Comparison of ENCODE assay signal across 31 cellular contexts in genomic region chr15:62855085-62855476, GRCh38.
"Had no signal": no experiment of that assay in that cellular context is flagged by ENCODE, and none has a peak within 500 bp of the region (broad histone marks: within the 10 kb centered on the region; RNA-seq: fewer than 3 reads in every experiment).

No MANE protein-coding gene starts in this region.

- ATAC-seq: naive thymus-derived CD8-positive, alpha-beta T cell; psoas muscle; right cardiac atrium; sciatic nerve; stimulated activated memory B cell treated with anti-CD40 and anti-IgM and Interleukin-4, amounts not matched to agents 10 μg/mL and 1 μg/mL and 100 μg/mL, for 72 hours; stimulated activated naive CD8-positive, alpha-beta T cell treated with anti-CD3 and anti-CD28 coated beads, Interleukin-15, amount 100 ng/mL, for 72 hours; stimulated activated naive CD8-positive, alpha-beta T cell treated with anti-CD3 and anti-CD28 coated beads, Interleukin-15, Interleukin-2, amounts not matched to agents 100 U/mL and 50 U/mL, for 24 hours had no signal

- H3K4me3 Mint-ChIP-seq: naive thymus-derived CD8-positive, alpha-beta T cell; nephron; neural progenitor cell; stimulated activated memory B cell treated with anti-CD40 and anti-IgM and Interleukin-4, amounts not matched to agents 10 μg/mL and 1 μg/mL and 100 μg/mL, for 72 hours; stimulated activated naive CD8-positive, alpha-beta T cell treated with anti-CD3 and anti-CD28 coated beads, Interleukin-15, amount 100 ng/mL, for 72 hours had no signal

- H2AFZ ChIP-seq: neural progenitor cell, parathyroid adenoma had no signal

- H3K36me3 Mint-ChIP-seq: naive thymus-derived CD8-positive, alpha-beta T cell; neural progenitor cell; stimulated activated memory B cell treated with anti-CD40 and anti-IgM and Interleukin-4, amounts not matched to agents 10 μg/mL and 1 μg/mL and 100 μg/mL, for 72 hours had no signal

- FAIRE-seq: urothelium cell line had no signal

- H3K9ac ChIP-seq: neural progenitor cell, parathyroid adenoma had no signal

- H3K27ac Mint-ChIP-seq: naive thymus-derived CD8-positive, alpha-beta T cell; nephron; neural progenitor cell; progenitor cell of endocrine pancreas; stimulated activated memory B cell treated with anti-CD40 and anti-IgM and Interleukin-4, amounts not matched to agents 10 μg/mL and 1 μg/mL and 100 μg/mL, for 72 hours; stimulated activated naive CD8-positive, alpha-beta T cell treated with anti-CD3 and anti-CD28 coated beads, Interleukin-15, amount 100 ng/mL, for 72 hours had no signal

- DNase-seq: naive thymus-derived CD8-positive, alpha-beta T cell; occipital lobe; ovary; posterior cingulate gyrus; psoas muscle; right cardiac atrium; spleen; stimulated activated CD4-positive, alpha-beta T cell treated with anti-CD3 and anti-CD28 coated beads, Interleukin-12 subunit alpha, Interleukin-12 subunit beta, amount 100 ng/mL, for 4 hours; stimulated activated CD4-positive, alpha-beta T cell treated with anti-CD3 and anti-CD28 coated beads, Interleukin-1b, Interleukin-23, amount 100 ng/mL, for 48 hours; stimulated activated CD4-positive, alpha-beta T cell treated with anti-CD3 and anti-CD28 coated beads, Interleukin-4, amount 100 ng/mL, for 1 hour; stimulated activated CD4-positive, alpha-beta T cell treated with anti-CD3 and anti-CD28 coated beads, Interleukin-4, amount 100 ng/mL, for 4 hours; stimulated activated CD8-positive, alpha-beta memory T cell treated with anti-CD3 and anti-CD28 coated beads, Interleukin-4, amount 100 ng/mL, for 48 hours; stimulated activated naive CD4-positive, alpha-beta T cell; stimulated activated naive CD8-positive, alpha-beta T cell treated with anti-CD3 and anti-CD28 coated beads, Interleukin-15, amount 100 ng/mL, for 72 hours; stimulated activated naive CD8-positive, alpha-beta T cell treated with anti-CD3 and anti-CD28 coated beads, Interleukin-15, Interleukin-2, amounts not matched to agents 100 U/mL and 50 U/mL, for 24 hours; substantia nigra; testis; tibial artery; transverse colon; upper lobe of left lung had no signal

- H3K4me2 ChIP-seq: neural progenitor cell, smooth muscle cell had no signal

- H3K4me1 ChIP-seq: parathyroid adenoma, psoas muscle, spleen, testis, upper lobe of left lung had no signal

- H3K36me3 ChIP-seq: neural progenitor cell, ovary, spleen, suprapubic skin, tibial artery, transverse colon, upper lobe of left lung, vagina had no signal

- H3K4me3 ChIP-seq: neural progenitor cell, ovary, psoas muscle, skin epidermis, smooth muscle cell, spleen, suprapubic skin, testis, tibial artery, transverse colon, upper lobe of left lung, vagina had no signal

- H3K9me3 ChIP-seq: ovary, psoas muscle, suprapubic skin, testis, tibial artery, transverse colon, upper lobe of left lung, vagina had no signal

- H3K9me3 Mint-ChIP-seq: stimulated activated memory B cell treated with anti-CD40 and anti-IgM and Interleukin-4, amounts not matched to agents 10 μg/mL and 1 μg/mL and 100 μg/mL, for 72 hours had no signal

- H3K79me2 ChIP-seq: parathyroid adenoma had no signal

- H3K27ac ChIP-seq: neural progenitor cell, ovary, parathyroid adenoma, psoas muscle, skin epidermis, spleen, suprapubic skin, testis, tibial artery, transverse colon, upper lobe of left lung, vagina had no signal

- H3K27me3 ChIP-seq: ovary, suprapubic skin, testis, tibial artery, transverse colon, upper lobe of left lung, vagina had no signal

- H3K4me1 Mint-ChIP-seq: stimulated activated memory B cell treated with anti-CD40 and anti-IgM and Interleukin-4, amounts not matched to agents 10 μg/mL and 1 μg/mL and 100 μg/mL, for 72 hours had no signal
